Comparison of ENCODE assay signal across 1 cellular context in genomic region chr2:161159829-161160225, GRCh38.
A peak's percentile ranks its signal among the peaks of the same experiment; 100 is the strongest.
TF ChIP-seq lines count a peak whose summit lies in the region.

No MANE protein-coding gene starts in this region.

TF ChIP-seq in HepG2, 621 proteins besides CTCF, POLR2A, EP300 and RAD21 (continued from another document and continues in another):
- TF ChIP-seq MNT (IDR thresholded peaks at IDR 0.05) (no peak), TFAP4 (IDR thresholded peaks at IDR 0.05; ENCODE audit: borderline replicate concordance, low read depth) (peak; percentile 80), ZNF280B (CRISPR knock-in tag; IDR thresholded peaks at IDR 0.05; ENCODE audit: borderline replicate concordance) (no peak), ZNF274 (CRISPR knock-in tag; IDR thresholded peaks at IDR 0.05) (no peak), EZH2 (conservative IDR thresholded peaks at IDR 0.05; ENCODE audit: low read depth, low read length) (no peak), PATZ1 (CRISPR knock-in tag; IDR thresholded peaks at IDR 0.05) (no peak), ZNF558 (CRISPR knock-in tag; IDR thresholded peaks at IDR 0.05; ENCODE audit: borderline replicate concordance) (no peak), ZSCAN20 (CRISPR knock-in tag; IDR thresholded peaks at IDR 0.05; ENCODE audit: borderline replicate concordance) (no peak; the same call in 1 of the 2 replicates), ZNF75D (CRISPR knock-in tag; IDR thresholded peaks at IDR 0.05; ENCODE audit: borderline replicate concordance) (no peak), SCMH1 (CRISPR knock-in tag; IDR thresholded peaks at IDR 0.05; ENCODE audit: borderline replicate concordance) (no peak), ZNF253 (CRISPR knock-in tag; IDR thresholded peaks at IDR 0.05; ENCODE audit: borderline replicate concordance) (no peak), ZFP36L2 (CRISPR knock-in tag; IDR thresholded peaks at IDR 0.05) (no peak), CHCHD3 (CRISPR knock-in tag; IDR thresholded peaks at IDR 0.05) (no peak), ARNTL (CRISPR knock-in tag; IDR thresholded peaks at IDR 0.05) (no peak), YEATS2 (CRISPR knock-in tag; IDR thresholded peaks at IDR 0.05; ENCODE audit: borderline replicate concordance) (no peak), NFAT5 (CRISPR knock-in tag; IDR thresholded peaks at IDR 0.05) (no peak), ZNF24 (IDR thresholded peaks at IDR 0.05) (peak; percentile 72), ZNF569 (CRISPR knock-in tag; IDR thresholded peaks at IDR 0.05; ENCODE audit: borderline replicate concordance) (no peak; the same call in 1 of the 2 replicates), AHDC1 (CRISPR knock-in tag; IDR thresholded peaks at IDR 0.05; ENCODE audit: borderline replicate concordance) (peak; percentile 75; the same call in 1 of the 2 replicates), SALL2 (CRISPR knock-in tag; IDR thresholded peaks at IDR 0.05) (no peak), ZSCAN31 (CRISPR knock-in tag; IDR thresholded peaks at IDR 0.05; ENCODE audit: low read depth) (no peak), PITX1 (CRISPR knock-in tag; IDR thresholded peaks at IDR 0.05) (no peak), ZNF235 (CRISPR knock-in tag; IDR thresholded peaks at IDR 0.05; ENCODE audit: borderline replicate concordance) (no peak), IKZF5 (CRISPR knock-in tag; IDR thresholded peaks at IDR 0.05) (no peak), TEF (CRISPR knock-in tag; IDR thresholded peaks at IDR 0.05) (0 out of 2 replicates have a peak, but pooled peaks have one; percentile 27), CREM (IDR thresholded peaks at IDR 0.05) (peak; percentile 81), CREM (CRISPR knock-in tag; IDR thresholded peaks at IDR 0.05) (no peak), NFE2L2 (IDR thresholded peaks at IDR 0.05; ENCODE audit: low read length) (no peak), GLMP (CRISPR knock-in tag; IDR thresholded peaks at IDR 0.05; ENCODE audit: borderline replicate concordance) (no peak), PAX8 (CRISPR knock-in tag; IDR thresholded peaks at IDR 0.05; ENCODE audit: borderline replicate concordance) (no peak), RFX5 (IDR thresholded peaks at IDR 0.05; ENCODE audit: low read depth, low read length) (no peak), KDM1A (CRISPR knock-in tag; IDR thresholded peaks at IDR 0.05) (no peak), POLR2AphosphoS5 (IDR thresholded peaks at IDR 0.05; ENCODE audit: low read depth, low read length) (peak; percentile 54; the same call in 1 of the 2 replicates), ZNF747 (CRISPR knock-in tag; IDR thresholded peaks at IDR 0.05; ENCODE audit: borderline replicate concordance) (no peak), TBL1XR1 (IDR thresholded peaks at IDR 0.05; ENCODE audit: borderline replicate concordance, low read length, partially characterized antibody) (no peak), EHMT2 (IDR thresholded peaks at IDR 0.05; ENCODE audit: borderline replicate concordance, low read depth, low read length) (peak; percentile 85), MEIS2 (CRISPR knock-in tag; IDR thresholded peaks at IDR 0.05) (no peak), PBX3 (CRISPR knock-in tag; IDR thresholded peaks at IDR 0.05; ENCODE audit: borderline replicate concordance) (no peak), ZNF350 (CRISPR knock-in tag; IDR thresholded peaks at IDR 0.05; ENCODE audit: borderline replicate concordance, low read depth) (no peak), MTA1 (CRISPR knock-in tag; IDR thresholded peaks at IDR 0.05; ENCODE audit: borderline replicate concordance) (no peak)
